In the genomic region with DNA sequence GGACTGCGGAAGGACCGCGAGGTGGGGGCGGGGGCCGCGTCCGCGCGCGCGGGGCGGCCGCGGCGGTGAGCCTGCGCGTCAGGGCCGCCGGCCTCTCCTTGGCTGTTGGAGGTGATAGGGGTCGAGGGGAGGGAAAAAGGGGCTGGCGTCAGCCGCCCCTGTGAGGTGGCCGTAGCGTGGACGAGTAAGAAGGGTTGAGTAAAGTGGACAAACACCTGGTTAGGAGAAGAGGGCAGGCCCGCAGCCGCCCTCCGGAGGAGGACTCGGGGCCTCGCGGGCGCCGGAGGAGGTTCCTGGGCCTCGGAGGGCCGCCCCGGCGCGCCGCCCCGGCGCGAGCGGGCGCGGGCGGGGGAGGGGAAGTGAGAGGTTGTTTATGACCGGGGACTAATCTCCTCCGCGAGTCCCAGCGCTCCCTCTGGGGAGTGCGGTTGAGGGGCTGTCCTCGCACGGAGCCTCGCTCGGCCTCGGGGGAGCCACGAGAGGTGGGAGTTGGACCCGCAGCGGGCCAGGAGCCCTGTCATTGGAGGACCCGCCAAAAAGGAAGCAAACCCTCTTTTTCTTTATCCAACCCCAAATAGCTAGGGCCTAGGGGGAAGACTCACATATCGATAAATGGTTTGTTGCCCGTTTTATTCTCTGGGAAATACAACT, we compare ENCODE assay signal across 1 cellular context.
TF ChIP-seq lines count a peak whose summit lies in the region.

No MANE protein-coding gene starts in this region.

TF ChIP-seq in HepG2, 621 proteins besides CTCF, POLR2A, EP300 and RAD21 (continued from another document and continues in another):
- TF ChIP-seq DBP (CRISPR knock-in tag; IDR thresholded peaks at IDR 0.05; ENCODE audit: not compliant biosample characterization) (no peak), HNRNPL (IDR thresholded peaks at IDR 0.05; ENCODE audit: low read depth, low read length) (no peak), ZNF678 (CRISPR knock-in tag; IDR thresholded peaks at IDR 0.05) (no peak), PHF21A (CRISPR knock-in tag; IDR thresholded peaks at IDR 0.05) (no peak), IRX3 (CRISPR knock-in tag; IDR thresholded peaks at IDR 0.05; ENCODE audit: borderline replicate concordance, low read depth) (no peak), ZNF160 (CRISPR knock-in tag; IDR thresholded peaks at IDR 0.05) (peak; percentile 33; the same call in 1 of the 2 replicates), ZBTB14 (CRISPR knock-in tag; IDR thresholded peaks at IDR 0.05) (peak; percentile 39; the same call in 1 of the 2 replicates), ZNF326 (CRISPR knock-in tag; IDR thresholded peaks at IDR 0.05; ENCODE audit: borderline replicate concordance) (no peak), ZNF607 (CRISPR knock-in tag; IDR thresholded peaks at IDR 0.05; ENCODE audit: borderline replicate concordance) (peak; percentile 52; the same call in 1 of the 2 replicates), ZSCAN20 (CRISPR knock-in tag; IDR thresholded peaks at IDR 0.05; ENCODE audit: borderline replicate concordance) (peak; percentile 36; the same call in 1 of the 2 replicates), ZNF138 (CRISPR knock-in tag; IDR thresholded peaks at IDR 0.05; ENCODE audit: low read depth) (no peak), ZNF30 (CRISPR knock-in tag; IDR thresholded peaks at IDR 0.05) (no peak), EEA1 (CRISPR knock-in tag; IDR thresholded peaks at IDR 0.05; ENCODE audit: borderline replicate concordance) (no peak), ZFP36 (IDR thresholded peaks at IDR 0.05; ENCODE audit: borderline replicate concordance, low read depth, low read length, partially characterized antibody) (no peak), MIXL1 (CRISPR knock-in tag; IDR thresholded peaks at IDR 0.05) (no peak), ZNF790 (CRISPR knock-in tag; IDR thresholded peaks at IDR 0.05; ENCODE audit: borderline replicate concordance) (no peak; the same call in 1 of the 2 replicates), ZNF333 (CRISPR knock-in tag; IDR thresholded peaks at IDR 0.05; ENCODE audit: borderline replicate concordance) (no peak), NCOA1 (CRISPR knock-in tag; IDR thresholded peaks at IDR 0.05) (0 out of 2 replicates have a peak, but pooled peaks have one; percentile 41), PHF8 (CRISPR knock-in tag; IDR thresholded peaks at IDR 0.05) (peak; percentile 77; the same call in 1 of the 2 replicates), ELF3 (CRISPR knock-in tag; IDR thresholded peaks at IDR 0.05) (no peak; the same call in 1 of the 2 replicates), SMYD3 (CRISPR knock-in tag; IDR thresholded peaks at IDR 0.05) (no peak), MEIS2 (CRISPR knock-in tag; IDR thresholded peaks at IDR 0.05) (peak; percentile 43; the same call in 1 of the 2 replicates), ZNF674 (CRISPR knock-in tag; IDR thresholded peaks at IDR 0.05; ENCODE audit: low read depth) (0 out of 2 replicates have a peak, but pooled peaks have one; percentile 62), ZNF530 (CRISPR knock-in tag; IDR thresholded peaks at IDR 0.05; ENCODE audit: low read depth) (no peak), DR1 (CRISPR knock-in tag; IDR thresholded peaks at IDR 0.05) (no peak), ZNF615 (CRISPR knock-in tag; IDR thresholded peaks at IDR 0.05; ENCODE audit: borderline replicate concordance) (no peak), MBNL3 (CRISPR knock-in tag; conservative IDR thresholded peaks at IDR 0.05) (no peak), NFE2L1 (CRISPR knock-in tag; IDR thresholded peaks at IDR 0.05; ENCODE audit: borderline replicate concordance) (no peak), HOXA9 (CRISPR knock-in tag; IDR thresholded peaks at IDR 0.05; ENCODE audit: borderline replicate concordance) (no peak), ZNF710 (CRISPR knock-in tag; IDR thresholded peaks at IDR 0.05; ENCODE audit: borderline replicate concordance) (no peak), KDM1A (CRISPR knock-in tag; IDR thresholded peaks at IDR 0.05) (no peak), NFIC (IDR thresholded peaks at IDR 0.05; ENCODE audit: low read length) (no peak), SMAD3 (CRISPR knock-in tag; IDR thresholded peaks at IDR 0.05) (no peak), KDM6A (CRISPR knock-in tag; IDR thresholded peaks at IDR 0.05; ENCODE audit: low read depth) (no peak), ZFP90 (CRISPR knock-in tag; IDR thresholded peaks at IDR 0.05; ENCODE audit: borderline replicate concordance) (no peak), PRPF4 (IDR thresholded peaks at IDR 0.05; ENCODE audit: low read depth, low read length, poor library complexity, severe bottlenecking) (no peak), CSRNP2 (CRISPR knock-in tag; conservative IDR thresholded peaks at IDR 0.05; ENCODE audit: low read depth) (no peak), ZNF350 (CRISPR knock-in tag; IDR thresholded peaks at IDR 0.05; ENCODE audit: borderline replicate concordance, low read depth) (no peak), ZNF776 (CRISPR knock-in tag; IDR thresholded peaks at IDR 0.05) (no peak; the same call in 1 of the 2 replicates), MAZ (IDR thresholded peaks at IDR 0.05; ENCODE audit: borderline replicate concordance, low read depth, low read length) (no peak; the same call in none of the 2 replicates), MAZ (CRISPR knock-in tag; IDR thresholded peaks at IDR 0.05; ENCODE audit: low read depth) (peak; percentile 86), ZNF598 (CRISPR knock-in tag; IDR thresholded peaks at IDR 0.05; ENCODE audit: borderline replicate concordance) (no peak), ZNF224 (CRISPR knock-in tag; IDR thresholded peaks at IDR 0.05) (no peak), ZNF773 (CRISPR knock-in tag; IDR thresholded peaks at IDR 0.05; ENCODE audit: borderline replicate concordance) (no peak), TEF (CRISPR knock-in tag; IDR thresholded peaks at IDR 0.05) (peak; percentile 11; the same call in 1 of the 2 replicates), TOE1 (CRISPR knock-in tag; IDR thresholded peaks at IDR 0.05) (no peak), HCFC1 (IDR thresholded peaks at IDR 0.05; ENCODE audit: low read depth, low read length) (no peak; the same call in 1 of the 2 replicates), NBN (conservative IDR thresholded peaks at IDR 0.05) (no peak)
- TF ChIP-seq, protein P1, sequence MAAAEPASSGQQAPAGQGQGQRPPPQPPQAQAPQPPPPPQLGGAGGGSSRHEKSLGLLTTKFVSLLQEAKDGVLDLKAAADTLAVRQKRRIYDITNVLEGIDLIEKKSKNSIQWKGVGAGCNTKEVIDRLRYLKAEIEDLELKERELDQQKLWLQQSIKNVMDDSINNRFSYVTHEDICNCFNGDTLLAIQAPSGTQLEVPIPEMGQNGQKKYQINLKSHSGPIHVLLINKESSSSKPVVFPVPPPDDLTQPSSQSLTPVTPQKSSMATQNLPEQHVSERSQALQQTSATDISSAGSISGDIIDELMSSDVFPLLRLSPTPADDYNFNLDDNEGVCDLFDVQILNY (CRISPR knock-in tag; conservative IDR thresholded peaks at IDR 0.05), result 0 out of 2 replicates have a peak, but pooled peaks have one; percentile 54
- TF ChIP-seq, protein P2, sequence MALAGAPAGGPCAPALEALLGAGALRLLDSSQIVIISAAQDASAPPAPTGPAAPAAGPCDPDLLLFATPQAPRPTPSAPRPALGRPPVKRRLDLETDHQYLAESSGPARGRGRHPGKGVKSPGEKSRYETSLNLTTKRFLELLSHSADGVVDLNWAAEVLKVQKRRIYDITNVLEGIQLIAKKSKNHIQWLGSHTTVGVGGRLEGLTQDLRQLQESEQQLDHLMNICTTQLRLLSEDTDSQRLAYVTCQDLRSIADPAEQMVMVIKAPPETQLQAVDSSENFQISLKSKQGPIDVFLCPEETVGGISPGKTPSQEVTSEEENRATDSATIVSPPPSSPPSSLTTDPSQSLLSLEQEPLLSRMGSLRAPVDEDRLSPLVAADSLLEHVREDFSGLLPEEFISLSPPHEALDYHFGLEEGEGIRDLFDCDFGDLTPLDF (CRISPR knock-in tag; IDR thresholded peaks at IDR 0.05), result no peak
- TF ChIP-seq, protein P3, sequence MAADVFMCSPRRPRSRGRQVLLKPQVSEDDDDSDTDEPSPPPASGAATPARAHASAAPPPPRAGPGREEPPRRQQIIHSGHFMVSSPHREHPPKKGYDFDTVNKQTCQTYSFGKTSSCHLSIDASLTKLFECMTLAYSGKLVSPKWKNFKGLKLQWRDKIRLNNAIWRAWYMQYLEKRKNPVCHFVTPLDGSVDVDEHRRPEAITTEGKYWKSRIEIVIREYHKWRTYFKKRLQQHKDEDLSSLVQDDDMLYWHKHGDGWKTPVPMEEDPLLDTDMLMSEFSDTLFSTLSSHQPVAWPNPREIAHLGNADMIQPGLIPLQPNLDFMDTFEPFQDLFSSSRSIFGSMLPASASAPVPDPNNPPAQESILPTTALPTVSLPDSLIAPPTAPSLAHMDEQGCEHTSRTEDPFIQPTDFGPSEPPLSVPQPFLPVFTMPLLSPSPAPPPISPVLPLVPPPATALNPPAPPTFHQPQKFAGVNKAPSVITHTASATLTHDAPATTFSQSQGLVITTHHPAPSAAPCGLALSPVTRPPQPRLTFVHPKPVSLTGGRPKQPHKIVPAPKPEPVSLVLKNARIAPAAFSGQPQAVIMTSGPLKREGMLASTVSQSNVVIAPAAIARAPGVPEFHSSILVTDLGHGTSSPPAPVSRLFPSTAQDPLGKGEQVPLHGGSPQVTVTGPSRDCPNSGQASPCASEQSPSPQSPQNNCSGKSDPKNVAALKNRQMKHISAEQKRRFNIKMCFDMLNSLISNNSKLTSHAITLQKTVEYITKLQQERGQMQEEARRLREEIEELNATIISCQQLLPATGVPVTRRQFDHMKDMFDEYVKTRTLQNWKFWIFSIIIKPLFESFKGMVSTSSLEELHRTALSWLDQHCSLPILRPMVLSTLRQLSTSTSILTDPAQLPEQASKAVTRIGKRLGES (CRISPR knock-in tag; IDR thresholded peaks at IDR 0.05; ENCODE audit: borderline replicate concordance), result no peak
- TF ChIP-seq, protein P4, sequence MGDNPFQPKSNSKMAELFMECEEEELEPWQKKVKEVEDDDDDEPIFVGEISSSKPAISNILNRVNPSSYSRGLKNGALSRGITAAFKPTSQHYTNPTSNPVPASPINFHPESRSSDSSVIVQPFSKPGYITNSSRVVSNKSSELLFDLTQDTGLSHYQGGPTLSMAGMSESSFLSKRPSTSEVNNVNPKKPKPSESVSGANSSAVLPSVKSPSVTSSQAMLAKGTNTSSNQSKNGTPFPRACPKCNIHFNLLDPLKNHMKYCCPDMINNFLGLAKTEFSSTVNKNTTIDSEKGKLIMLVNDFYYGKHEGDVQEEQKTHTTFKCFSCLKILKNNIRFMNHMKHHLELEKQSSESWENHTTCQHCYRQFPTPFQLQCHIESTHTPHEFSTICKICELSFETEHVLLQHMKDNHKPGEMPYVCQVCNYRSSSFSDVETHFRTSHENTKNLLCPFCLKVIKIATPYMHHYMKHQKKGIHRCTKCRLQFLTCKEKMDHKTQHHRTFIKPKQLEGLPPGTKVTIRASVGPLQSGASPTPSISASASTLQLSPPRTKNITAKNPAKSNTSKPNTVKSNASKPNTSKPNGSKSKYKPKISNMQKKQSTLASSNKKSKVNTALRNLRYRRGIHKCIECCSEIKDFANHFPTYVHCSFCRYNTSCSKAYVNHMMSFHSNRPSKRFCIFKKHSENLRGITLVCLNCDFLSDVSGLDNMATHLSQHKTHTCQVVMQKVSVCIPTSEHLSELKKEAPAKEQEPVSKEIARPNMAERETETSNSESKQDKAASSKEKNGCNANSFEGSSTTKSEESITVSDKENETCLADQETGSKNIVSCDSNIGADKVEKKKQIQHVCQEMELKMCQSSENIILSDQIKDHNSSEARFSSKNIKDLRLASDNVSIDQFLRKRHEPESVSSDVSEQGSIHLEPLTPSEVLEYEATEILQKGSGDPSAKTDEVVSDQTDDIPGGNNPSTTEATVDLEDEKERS (CRISPR knock-in tag; IDR thresholded peaks at IDR 0.05), result no peak
